ENCODE assay signal across 21 cellular contexts in genomic region chr6:95515975-95516374, GRCh38.
DNase-seq lines count a peak whose midpoint lies in the region; FAIRE-seq and TF ChIP-seq lines count a peak whose summit lies in the region.
"Had no signal": no experiment of that assay in that cellular context is flagged by ENCODE, and none has a peak within 500 bp of the region (broad histone marks: within the 10 kb centered on the region; RNA-seq: fewer than 3 reads in every experiment).

No MANE protein-coding gene starts in this region.

- H3K56ac ChIP-seq in H1 (replicated peaks; ENCODE audit: insufficient read length, low read depth, low read length) = no peak overlapping the region

- no peak overlapping the region for H2AK5ac ChIP-seq in H1 (ENCODE audit: low read depth, low read length)

- H2BK15ac ChIP-seq in H1 (ENCODE audit: low read length) = no peak overlapping the region

- H2BK120ac ChIP-seq in H1 (replicated peaks; ENCODE audit: low read depth, low read length) = no peak overlapping the region

- H3K36me3 ChIP-seq in HUES6 (ENCODE audit: control insufficient read depth, insufficient read depth, low read length) = no peaks in the 10 kb centered on the region
- H3K36me3 ChIP-seq in H1 (ENCODE audit: control insufficient read depth in 2 of 4, insufficient read depth in 4 of 4, low read length in 3 of 4) = no peaks in the 10 kb centered on the region; a peak in 1 of 8 replicates
- no peaks in the 10 kb centered on the region for H3K36me3 ChIP-seq in iPS-20b (ENCODE audit: insufficient read depth, low read depth, low read length)
- H3K36me3 ChIP-seq in WERI-Rb-1 = no peaks in the 10 kb centered on the region
- no peaks in the 10 kb centered on the region for H3K36me3 ChIP-seq in kidney (ENCODE audit: control insufficient read depth in 1 of 2, insufficient read depth in 2 of 2, low read length in 2 of 2)
- H3K36me3 ChIP-seq: Peyer's patch had no signal

- POLR2A ChIA-PET in H1 (lab: Charles Lee; ENCODE audit: partially characterized antibody) = no interaction called here

- no peak overlapping the region for H4K91ac ChIP-seq in H1 (replicated peaks; ENCODE audit: insufficient read length, low read length)

- H4K8ac ChIP-seq in H1 (ENCODE audit: extremely low read depth, insufficient read depth, low read length) = no peak overlapping the region

- H3K4me1 ChIP-seq in HUES6 (ENCODE audit: control insufficient read depth, insufficient read depth, low read length) (peaks cover 29% of the 10 kb centered on the region), H1 (replicated peaks in 1 of 4; ENCODE audit: control insufficient read depth in 3 of 4, insufficient read depth in 4 of 4, low read length in 3 of 4) (peaks cover 0 to 7% (median 2%) of the 10 kb centered on the region in 4 experiments; a peak in 2 of 7 replicates), iPS-20b (ENCODE audit: insufficient read depth, low read length) (peaks cover 29% of the 10 kb centered on the region; the same call in 1 of the 2 replicates), kidney (ENCODE audit: control insufficient read depth in 1 of 2, insufficient read depth in 1 of 2, low read depth in 1 of 2, low read length in 2 of 2) (no peaks in the 10 kb centered on the region)
- H3K4me1 ChIP-seq: Peyer's patch had no signal

- no peaks in the 10 kb centered on the region for H3K9me3 ChIP-seq in HUES6 (ENCODE audit: control insufficient read depth, insufficient read depth, low read depth, low read length)
- no peaks in the 10 kb centered on the region for H3K9me3 ChIP-seq in H1 (ENCODE audit: insufficient read depth in 2 of 2, low read depth in 1 of 2, low read length in 1 of 2)
- no peaks in the 10 kb centered on the region for H3K9me3 ChIP-seq in iPS-20b (ENCODE audit: insufficient read depth, low read depth, low read length)
- no peaks in the 10 kb centered on the region for H3K9me3 ChIP-seq in WERI-Rb-1 (ENCODE audit: severe bottlenecking)
- no peaks in the 10 kb centered on the region for H3K9me3 ChIP-seq in kidney (ENCODE audit: control insufficient read depth in 1 of 2, low read length in 2 of 2)
- H3K9me3 ChIP-seq: Peyer's patch had no signal

- DNase-seq in D721Med (ENCODE audit: insufficient read length, low spot score) (no peak), H1 (ENCODE audit: low read depth in 1 of 2, low spot score in 2 of 2) (no peak), WERI-Rb-1 (no peak), kidney (no peak), COR-L47 (lab: John Stamatoyannopoulos, UW) (no peak)
- no peak for DNase-seq in activated CD4-positive, alpha-beta T cell treated with anti-CD3 and anti-CD28 coated beads, Interleukin-2, amount 50 U/mL, for 48 hours
- DNase-seq: CD8-positive, alpha-beta memory T cell; DMS 273 treated with DMSO at 0.1 percent for 48 hours; DND-41; GDM1; GOT3; Karpas-422; NCI-H1417 treated with DMSO at 0.1 percent for 48 hours; NCI-H187; NCI-H446; NCI-H526; Peyer's patch had no signal

- TF ChIP-seq RAD21 in H1 (IDR thresholded peaks at IDR 0.05 in 1 of 2, conservative IDR thresholded peaks at IDR 0.05 in 1 of 2; ENCODE audit: low read depth in 2 of 2, low read length in 2 of 2) = no peak

- no peak overlapping the region for H2AFZ ChIP-seq in H1 (ENCODE audit: low read length)

- no peaks in the 10 kb centered on the region for H3K27me3 ChIP-seq in HUES6 (ENCODE audit: control insufficient read depth, insufficient read depth, low read length)
- no peaks in the 10 kb centered on the region for H3K27me3 ChIP-seq in H1 (replicated peaks in 1 of 4; ENCODE audit: control insufficient read depth in 3 of 4, extremely low read depth in 1 of 4, insufficient read depth in 3 of 4, low read length in 3 of 4)
- no peaks in the 10 kb centered on the region for H3K27me3 ChIP-seq in iPS-20b (ENCODE audit: insufficient read depth, low read length)
- no peaks in the 10 kb centered on the region for H3K27me3 ChIP-seq in WERI-Rb-1 (ENCODE audit: insufficient read depth, low read depth, severe bottlenecking)
- H3K27me3 ChIP-seq: Peyer's patch had no signal

- H3K4me3 ChIP-seq in HUES6 (ENCODE audit: low read depth, low read length) (no peak overlapping the region), H1 (ENCODE audit: extremely low read depth in 1 of 4, insufficient read depth in 2 of 4, low read depth in 3 of 4, low read length in 4 of 4) (peak overlapping the region in 1 of 4 experiments; percentile 22; a peak in 1 of 8 replicates), iPS-20b (ENCODE audit: low read length) (peak overlapping the region; percentile 27; the same call in 1 of the 2 replicates), WERI-Rb-1 (ENCODE audit: low read depth, low read length) (no peak overlapping the region), kidney (ENCODE audit: low read length in 2 of 2) (no peak overlapping the region)
- H3K4me3 ChIP-seq: Peyer's patch had no signal

- H3K18ac ChIP-seq in H1 (ENCODE audit: extremely low read depth, low read length) = no peak overlapping the region

- TF ChIP-seq CTCF in D721Med (IDR thresholded peaks at IDR 0.05; ENCODE audit: insufficient read depth, missing control alignments) (no peak), H1 (IDR thresholded peaks at IDR 0.05; ENCODE audit: control extremely low read depth in 1 of 3, insufficient read depth in 1 of 3, low read depth in 1 of 3, low read length in 3 of 3) (no peak), WERI-Rb-1 (IDR thresholded peaks at IDR 0.05; ENCODE audit: low read depth, low read length) (no peak), kidney (IDR thresholded peaks at IDR 0.05; ENCODE audit: borderline replicate concordance, extremely low read depth, insufficient read depth) (no peak)

- TF ChIP-seq POLR2A in H1 (IDR thresholded peaks at IDR 0.05; ENCODE audit: control extremely low read depth in 1 of 2, low read depth in 2 of 2, low read length in 2 of 2) = no peak

- intact Hi-C loops in kidney (cut with DNase I) = no loop called here

- CTCF ChIA-PET in H1 (lab: Charles Lee; ENCODE audit: partially characterized antibody) = no interaction called here

- no peaks in the 10 kb centered on the region for H4K20me1 ChIP-seq in H1 (replicated peaks in 1 of 2; ENCODE audit: control insufficient read depth in 1 of 2, insufficient read depth in 2 of 2, low read length in 2 of 2)

- no peak overlapping the region for H3K23ac ChIP-seq in H1 (ENCODE audit: insufficient read length)

- H3K27ac ChIP-seq in HUES6 (ENCODE audit: low read depth, low read length) = peak overlapping the region; percentile 80
- H3K27ac ChIP-seq in H1 (ENCODE audit: low read depth, low read length) = no peak overlapping the region
- no peak overlapping the region for H3K27ac ChIP-seq in iPS-20b (ENCODE audit: low read length)
- H3K27ac ChIP-seq in WERI-Rb-1 = no peak overlapping the region
- no peak overlapping the region for H3K27ac ChIP-seq in kidney (ENCODE audit: low read depth in 2 of 2, low read length in 2 of 2)
- H3K27ac ChIP-seq: C4-2B, Peyer's patch had no signal

- H2BK20ac ChIP-seq in H1 (ENCODE audit: low read length) = no peak overlapping the region

- peak overlapping the region in 1 of 2 experiments; percentile 15; a peak in 1 of 4 replicates for H3K4me2 ChIP-seq in H1 (ENCODE audit: insufficient read depth in 1 of 2, low read depth in 2 of 2, low read length in 2 of 2)

- H3K23me2 ChIP-seq in H1 (ENCODE audit: low read depth, low read length) = no peaks in the 10 kb centered on the region

- no peak for TF ChIP-seq EP300 in H1 (IDR thresholded peaks at IDR 0.05; ENCODE audit: borderline replicate concordance in 1 of 2, low read depth in 2 of 2, low read length in 2 of 2)

- no peak overlapping the region for H3K14ac ChIP-seq in H1 (ENCODE audit: insufficient read length)

- no peaks in the 10 kb centered on the region for H3K79me1 ChIP-seq in H1 (ENCODE audit: low read depth, low read length)

- FAIRE-seq in D721Med (lab: Jason Lieb, UNC) = peak; percentile 71
- FAIRE-seq in H1 (lab: Jason Lieb, UNC) = peak; percentile 45
- no peak for FAIRE-seq in kidney (lab: Jason Lieb, UNC)
- FAIRE-seq: GM18507 had no signal

- no peaks in the 10 kb centered on the region for H3K79me2 ChIP-seq in H1 (ENCODE audit: control insufficient read depth in 1 of 2, insufficient read depth in 2 of 2, low read length in 2 of 2)

- H2BK5ac ChIP-seq in H1 (ENCODE audit: low read depth, low read length) = no peak overlapping the region

- 30% methylated on average over 2 of the region's 2 CpGs; no CpG with 5 or more reads in 1 of the 2 experiments for WGBS in H1 (ENCODE audit: extremely low coverage in 1 of 2, insufficient coverage in 1 of 2, insufficient read length in 1 of 2, insufficient replicate concordance in 2 of 2, low coverage in 1 of 2, low lambda C conversion rate in 2 of 2, missing lambda C conversion rate in 1 of 2), 2 experiments

- H2BK12ac ChIP-seq in H1 (ENCODE audit: low read depth, low read length) = no peak overlapping the region

- no peak overlapping the region for H4K5ac ChIP-seq in H1 (ENCODE audit: insufficient read length, low read depth, low read length)

- no peak overlapping the region for H3K4ac ChIP-seq in H1 (replicated peaks; ENCODE audit: insufficient read length, low read depth, low read length)

- H3K9ac ChIP-seq in HUES6 (ENCODE audit: low read length) (no peak overlapping the region), H1 (replicated peaks in 1 of 4; ENCODE audit: extremely low read depth in 1 of 4, low read depth in 3 of 4, low read length in 3 of 4) (no peak overlapping the region), iPS-20b (ENCODE audit: low read depth, low read length) (no peak overlapping the region), kidney (ENCODE audit: low read length in 2 of 2) (no peak overlapping the region)

TF ChIP-seq in H1, 55 proteins besides CTCF, POLR2A, EP300 and RAD21 (continues in another document):
- no peak for TF ChIP-seq NRF1 (IDR thresholded peaks at IDR 0.05; ENCODE audit: low read depth, low read length)
